ENCODE assay signal across 1 cellular context in genomic region chr9:98848450-98849149, GRCh38.
TF ChIP-seq lines count a peak whose summit lies in the region.

No MANE protein-coding gene starts in this region.

TF ChIP-seq in GM12878, 131 proteins besides CTCF, POLR2A, EP300 and RAD21 (continued from another document):
- TF ChIP-seq CUX1 (IDR thresholded peaks at IDR 0.05; ENCODE audit: insufficient replicate concordance, low read depth, low read length) (no peak), BCLAF1 (IDR thresholded peaks at IDR 0.05) (no peak)
